In genomic region chr19:44741258-44741731, GRCh38 we compare ENCODE assay signal across 9 cellular contexts. TPM values are rescaled to one million over a fixed set of nuclear protein-coding genes. Genes with fewer than 3 reads are reported as not detected.
A peak's percentile ranks its signal among the peaks of the same experiment; 100 is the strongest.
DNase-seq lines count a peak whose midpoint lies in the region; ATAC-seq and TF ChIP-seq lines count a peak whose summit lies in the region.
"Had no signal": no experiment of that assay in that cellular context is flagged by ENCODE, and none has a peak within 500 bp of the region (broad histone marks: within the 10 kb centered on the region; RNA-seq: fewer than 3 reads in every experiment).

No MANE protein-coding gene starts in this region.

- ATAC-seq in GM21786 (IDR thresholded peaks at IDR 0.05; ENCODE audit: unreplicated experiment): no peak

- H3K36me3 ChIP-seq in ACC112 (ENCODE audit: insufficient read depth, low read length): no peaks in the 10 kb centered on the region

- no peaks in the 10 kb centered on the region for H3K79me2 ChIP-seq in ACC112 (ENCODE audit: control insufficient read depth, insufficient read depth, low read length, unreplicated experiment)

- no peak overlapping the region for H3K4me3 Mint-ChIP-seq in nephron

- TF ChIP-seq CTCF in nephron (IDR thresholded peaks at IDR 0.05; ENCODE audit: unreplicated experiment in 3 of 3): no peak

- H3K4me3 ChIP-seq in ACC112 (ENCODE audit: low read depth, low read length): no peak overlapping the region

- H2AFZ ChIP-seq in ACC112 (ENCODE audit: low read length, unreplicated experiment): no peak overlapping the region

- peaks cover 42% of the 10 kb centered on the region for H3K4me1 ChIP-seq in ACC112 (ENCODE audit: control insufficient read depth, insufficient read depth, low read length, unreplicated experiment)

- DNase-seq in Kasumi-1 (lab: John Stamatoyannopoulos, UW) (peak; percentile 18 to 37), dermis blood vessel endothelial cell (peak; percentile 40), AG08395 (ENCODE audit: low spot score) (no peak), nucleus accumbens (lab: John Stamatoyannopoulos, UW) (no peak), MV-4-11 (lab: John Stamatoyannopoulos, UW) (no peak)

- peak overlapping the region in 2 of 3 experiments; percentile 62 to 80 for H3K27ac Mint-ChIP-seq in nephron

- H3K9me3 Mint-ChIP-seq in nephron: no peaks in the 10 kb centered on the region

- no peaks in the 10 kb centered on the region for H3K36me3 Mint-ChIP-seq in nephron (ENCODE audit: low read depth)

- peak overlapping the region; percentile 82 for H3K27ac ChIP-seq in ACC112 (ENCODE audit: low read depth, low read length)

- H3K4me1 Mint-ChIP-seq in nephron: peaks cover 34% of the 10 kb centered on the region

- no peaks in the 10 kb centered on the region for H3K27me3 ChIP-seq in ACC112 (ENCODE audit: insufficient read depth, low read length)

- H3K27me3 Mint-ChIP-seq in nephron (ENCODE audit: low read depth): peaks cover 14% of the 10 kb centered on the region

RNA-seq across cellular contexts. Expression of gene BCL3, which starts 7.2 kb away (rescaled TPM):
- 3.2 and 6.3 TPM in 2 replicates for total RNA-seq in dermis blood vessel endothelial cell

RNA-seq across cellular contexts. Expression of gene CBLC, which starts 36.4 kb away (rescaled TPM):
- not detected in 2 replicates for total RNA-seq in dermis blood vessel endothelial cell

RNA-seq across cellular contexts. Expression of gene CEACAM16, which starts 42.3 kb away (rescaled TPM):
- 0.17 TPM in 1 of 2 replicates, not detected in the other for total RNA-seq in dermis blood vessel endothelial cell
- total RNA-seq: cerebellum had no signal

Comparison
In these comparisons a context has a peak if more than half of its experiments do, and no peak if none do; other contexts are left out.
1. DNase-seq: peak in Kasumi-1 (2 of 2) and dermis blood vessel endothelial cell (single experiment); none in AG08395 (single experiment), nucleus accumbens (0 of 56) and MV-4-11 (single experiment).